ENCODE assay signal across 18 cellular contexts in genomic region chr14:22544406-22544805, GRCh38. TPM values are rescaled to one million over a fixed set of nuclear protein-coding genes. Genes with fewer than 3 reads are reported as not detected.
A peak's percentile ranks its signal among the peaks of the same experiment; 100 is the strongest.
DNase-seq lines count a peak whose midpoint lies in the region; ATAC-seq, FAIRE-seq and TF ChIP-seq lines count a peak whose summit lies in the region.
"Had no signal": no experiment of that assay in that cellular context is flagged by ENCODE, and none has a peak within 500 bp of the region (broad histone marks: within the 10 kb centered on the region; RNA-seq: fewer than 3 reads in every experiment).

No MANE protein-coding gene starts in this region.

- peak overlapping the region; percentile 90 for H3K27ac ChIP-seq in SJSA1
- H3K27ac ChIP-seq in astrocyte (ENCODE audit: low read depth, low read length) = no peak overlapping the region
- no peak overlapping the region for H3K27ac ChIP-seq in RWPE1
- H3K27ac ChIP-seq: right atrium auricular region, upper lobe of right lung, WERI-Rb-1 had no signal

- POLR2A ChIA-PET in RWPE1 (lab: Yijun Ruan, JAX; ENCODE audit: low non-redundant PET) = no interaction called here

- no peak overlapping the region for H2AFZ ChIP-seq in astrocyte (ENCODE audit: low read depth, low read length)

- no peak overlapping the region for H3K4me2 ChIP-seq in astrocyte (ENCODE audit: low read length)

- no peaks in the 10 kb centered on the region for H3K27me3 Mint-ChIP-seq in activated naive CD4-positive, alpha-beta T cell treated with anti-CD3 and anti-CD28 coated beads for 36 hours (ENCODE audit: low read depth)
- H3K27me3 Mint-ChIP-seq in astrocyte (ENCODE audit: low read depth, unreplicated experiment) = peaks cover 4% of the 10 kb centered on the region
- H3K27me3 Mint-ChIP-seq in stimulated activated naive CD8-positive, alpha-beta T cell treated with anti-CD3 and anti-CD28 coated beads, Interleukin-15, amount 100 ng/mL, for 72 hours = no peaks in the 10 kb centered on the region

- no peak for TF ChIP-seq CTCF in astrocyte (IDR thresholded peaks at IDR 0.05; ENCODE audit: insufficient read depth, low read depth, low read length)
- no peak for TF ChIP-seq CTCF in RWPE1 (conservative IDR thresholded peaks at IDR 0.05; ENCODE audit: low read depth)

- H3K36me3 Mint-ChIP-seq in activated naive CD4-positive, alpha-beta T cell treated with anti-CD3 and anti-CD28 coated beads for 36 hours (ENCODE audit: low read depth) = peaks cover 96% of the 10 kb centered on the region
- H3K36me3 Mint-ChIP-seq in astrocyte (ENCODE audit: low read depth, unreplicated experiment) = no peaks in the 10 kb centered on the region

- H3K9me3 Mint-ChIP-seq in activated naive CD4-positive, alpha-beta T cell treated with anti-CD3 and anti-CD28 coated beads for 36 hours = no peaks in the 10 kb centered on the region
- no peaks in the 10 kb centered on the region for H3K9me3 Mint-ChIP-seq in astrocyte (ENCODE audit: unreplicated experiment)
- H3K9me3 Mint-ChIP-seq in stimulated activated naive CD8-positive, alpha-beta T cell treated with anti-CD3 and anti-CD28 coated beads, Interleukin-15, amount 100 ng/mL, for 72 hours = no peaks in the 10 kb centered on the region

- no peak for ATAC-seq in stimulated activated naive CD8-positive, alpha-beta T cell treated with anti-CD3 and anti-CD28 coated beads, Interleukin-15, amount 100 ng/mL, for 72 hours
- ATAC-seq in HG02885 (IDR thresholded peaks at IDR 0.05; ENCODE audit: poor library complexity, unreplicated experiment) (no peak), left lobe of liver (no peak)
- ATAC-seq: upper lobe of right lung had no signal

- H3K9me3 ChIP-seq in SJSA1 (replicated peaks) (no peaks in the 10 kb centered on the region), astrocyte (ENCODE audit: insufficient read depth, low read depth, low read length) (no peaks in the 10 kb centered on the region)
- H3K9me3 ChIP-seq: esophagus squamous epithelium, right atrium auricular region, upper lobe of right lung had no signal

- peak overlapping the region; percentile 98 for H3K27ac Mint-ChIP-seq in activated naive CD4-positive, alpha-beta T cell treated with anti-CD3 and anti-CD28 coated beads for 36 hours
- H3K27ac Mint-ChIP-seq in astrocyte (ENCODE audit: unreplicated experiment) = no peak overlapping the region
- peak overlapping the region; percentile 21 to 88 for H3K27ac Mint-ChIP-seq in stimulated activated naive CD8-positive, alpha-beta T cell treated with anti-CD3 and anti-CD28 coated beads, Interleukin-15, amount 100 ng/mL, for 72 hours

- H3K4me3 ChIP-seq in SJSA1 (no peak overlapping the region), astrocyte (ENCODE audit: insufficient read depth, low read depth, low read length) (no peak overlapping the region)
- H3K4me3 ChIP-seq: esophagus squamous epithelium, right atrium auricular region, upper lobe of right lung had no signal

- no peaks in the 10 kb centered on the region for H4K20me1 ChIP-seq in astrocyte (ENCODE audit: insufficient read depth, low read length)

- DNase-seq in activated naive CD4-positive, alpha-beta T cell treated with anti-CD3 and anti-CD28 coated beads for 36 hours = no peak
- no peak for DNase-seq in activated naive CD4-positive, alpha-beta T cell treated with anti-CD3 and anti-CD28 coated beads, Interleukin-2, amount 50 U/mL, for 16 hours
- no peak for DNase-seq in SJSA1 (ENCODE audit: low read depth in 1 of 2, low spot score in 2 of 2)
- no peak for DNase-seq in astrocyte (ENCODE audit: low read depth)
- no peak for DNase-seq in stimulated activated naive CD8-positive, alpha-beta T cell treated with anti-CD3 and anti-CD28 coated beads, Interleukin-15, amount 100 ng/mL, for 72 hours
- DNase-seq in RWPE1 (ENCODE audit: low spot score) = no peak
- no peak for DNase-seq in left lobe of liver (ENCODE audit: low spot score)
- DNase-seq: central memory CD4-positive, alpha-beta T cell; EL; esophagus squamous epithelium; NCI-H1694 treated with DMSO at 0.1 percent for 48 hours; NK-92 treated with Interleukin-12 subunit alpha and Interleukin-12 subunit beta, amount 100 ng/mL, for 24 hours; RPMI8226; upper lobe of right lung; WERI-Rb-1 had no signal

- CTCF ChIA-PET in activated naive CD4-positive, alpha-beta T cell treated with anti-CD3 and anti-CD28 coated beads for 36 hours (lab: Charles Lee) = interaction anchor here (1.6 to 3.1 kb wide), 2 partner anchors 11 to 20 kb away, joined by 3 to 18 read pairs; no protein-coding TSS in a partner anchor
- CTCF ChIA-PET in RWPE1 (lab: Yijun Ruan, JAX) = no interaction called here

- peaks cover 90% of the 10 kb centered on the region for H3K4me1 Mint-ChIP-seq in activated naive CD4-positive, alpha-beta T cell treated with anti-CD3 and anti-CD28 coated beads for 36 hours (ENCODE audit: low read depth)
- peaks cover 26% of the 10 kb centered on the region for H3K4me1 Mint-ChIP-seq in astrocyte (ENCODE audit: low read depth, unreplicated experiment)
- H3K4me1 Mint-ChIP-seq in stimulated activated naive CD8-positive, alpha-beta T cell treated with anti-CD3 and anti-CD28 coated beads, Interleukin-15, amount 100 ng/mL, for 72 hours = peaks cover 100% of the 10 kb centered on the region

- intact Hi-C loops in activated naive CD4-positive, alpha-beta T cell treated with anti-CD3 and anti-CD28 coated beads for 36 hours (cut with micrococcal nuclease) = no loop called here

- peak overlapping the region; percentile 67 for H3K4me3 Mint-ChIP-seq in activated naive CD4-positive, alpha-beta T cell treated with anti-CD3 and anti-CD28 coated beads for 36 hours
- peak overlapping the region; percentile 36 for H3K4me3 Mint-ChIP-seq in astrocyte (ENCODE audit: unreplicated experiment)
- H3K4me3 Mint-ChIP-seq in stimulated activated naive CD8-positive, alpha-beta T cell treated with anti-CD3 and anti-CD28 coated beads, Interleukin-15, amount 100 ng/mL, for 72 hours = peak overlapping the region; percentile 80 to 83

- FAIRE-seq in astrocyte (lab: Jason Lieb, UNC) = no peak
- FAIRE-seq: H54 had no signal

- H3K9ac ChIP-seq in astrocyte (ENCODE audit: low read length) = no peak overlapping the region

- H3K27me3 ChIP-seq in SJSA1 (replicated peaks) = no peaks in the 10 kb centered on the region
- H3K27me3 ChIP-seq in astrocyte (ENCODE audit: insufficient read depth, low read length) = no peaks in the 10 kb centered on the region
- H3K27me3 ChIP-seq: esophagus squamous epithelium, right atrium auricular region, upper lobe of right lung had no signal

- peaks cover 15% of the 10 kb centered on the region for H3K36me3 ChIP-seq in SJSA1
- no peaks in the 10 kb centered on the region for H3K36me3 ChIP-seq in astrocyte (ENCODE audit: insufficient read depth, low read length)
- H3K36me3 ChIP-seq: esophagus squamous epithelium, right atrium auricular region, upper lobe of right lung, WERI-Rb-1 had no signal

- H3K4me1 ChIP-seq in SJSA1 (replicated peaks) (peaks cover 50% of the 10 kb centered on the region), astrocyte (ENCODE audit: insufficient read depth, low read length) (peaks cover 27% of the 10 kb centered on the region)

- no peaks in the 10 kb centered on the region for H3K79me2 ChIP-seq in astrocyte (ENCODE audit: insufficient read depth, low read length)

RNA-seq across cellular contexts. Expression of gene DAD1, which starts 44.6 kb away (rescaled TPM):
- total RNA-seq in activated naive CD4-positive, alpha-beta T cell treated with anti-CD3 and anti-CD28 coated beads for 36 hours = 100 to 1,000 TPM; 219 to 226 TPM
- total RNA-seq in SJSA1 (2014; rRNA removed; shearing (Covaris generic)) = 282 and 328 TPM in 2 replicates
- total RNA-seq in astrocyte (302 and 319 TPM in 2 replicates), left lobe of liver (133 TPM)

RNA-seq across cellular contexts. Expression of gene ABHD4, which starts 53.7 kb away (rescaled TPM):
- total RNA-seq in activated naive CD4-positive, alpha-beta T cell treated with anti-CD3 and anti-CD28 coated beads for 36 hours = 10 to 100 TPM; 11.1 to 11.9 TPM
- total RNA-seq in SJSA1 (2014; rRNA removed; shearing (Covaris generic)) = 7.1 and 7.3 TPM in 2 replicates
- 46.9 and 52.4 TPM in 2 replicates for total RNA-seq in astrocyte
- 20.0 TPM for total RNA-seq in left lobe of liver
